7 cellular contexts compared by ENCODE assay signal in the genomic region with DNA sequence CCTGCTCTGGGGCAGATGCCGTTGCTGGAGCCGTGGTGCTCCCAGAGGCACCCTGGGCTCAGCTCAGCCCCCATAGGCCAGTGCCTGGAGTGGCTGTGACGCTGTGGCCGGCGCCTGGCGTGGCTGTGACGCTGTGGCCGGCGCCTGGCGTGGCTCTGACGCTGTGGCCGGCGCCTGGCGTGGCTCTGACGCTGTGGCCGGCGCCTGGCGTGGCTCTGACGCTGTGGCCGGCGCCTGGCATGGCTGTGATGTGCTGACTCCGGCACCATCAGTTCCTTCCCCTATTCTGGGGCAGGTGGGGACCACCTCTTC. TPM values are rescaled to one million over a fixed set of nuclear protein-coding genes. Genes with fewer than 3 reads are reported as not detected.
DNase-seq lines count a peak whose midpoint lies in the region; ATAC-seq, FAIRE-seq and TF ChIP-seq lines count a peak whose summit lies in the region.
"Not testable (repeated sequence)": the region's sequence is repeated elsewhere in the genome, so short reads cannot be mapped to it uniquely, and the experiment has no call there.

No MANE protein-coding gene starts in this region.

- peaks cover 13% of the 10 kb centered on the region for H3K9me3 ChIP-seq in BLaER1
- not testable (repeated sequence) for H3K9me3 ChIP-seq in K562 (replicated peaks; ENCODE audit: control insufficient read depth, insufficient read depth, low read depth, low read length); H1 (ENCODE audit: insufficient read depth in 2 of 2, low read depth in 1 of 2, low read length in 1 of 2); left ventricle myocardium inferior (replicated peaks); lower lobe of right lung; skeletal muscle tissue (ENCODE audit: control insufficient read depth in 3 of 3, low read length in 3 of 3); testis

- H3K4me2 ChIP-seq in BLaER1 = peak overlapping the region; percentile 61; the same call in 1 of the 2 replicates
- H3K4me2 ChIP-seq in K562 (ENCODE audit: insufficient read depth, low read length); H1 (ENCODE audit: insufficient read depth in 1 of 2, low read depth in 2 of 2, low read length in 2 of 2): not testable (repeated sequence)

- BruUV-seq in K562 (replicated peaks; lab: Mats Ljungman, UMichigan) = not testable (repeated sequence)

- not testable (repeated sequence) for H3K9me1 ChIP-seq in K562 (ENCODE audit: control insufficient read depth, insufficient read depth, low read length)

- not testable (repeated sequence) for FAIRE-seq in K562 (lab: Jason Lieb, UNC); H1 (lab: Jason Lieb, UNC)

- peaks cover 22% of the 10 kb centered on the region; the same call in 1 of the 2 replicates for H3K36me3 ChIP-seq in BLaER1
- not testable (repeated sequence) for H3K36me3 ChIP-seq in K562 (ENCODE audit: control insufficient read depth, insufficient read depth, low read length); H1 (ENCODE audit: control insufficient read depth in 2 of 4, insufficient read depth in 4 of 4, low read length in 3 of 4); left ventricle myocardium inferior; lower lobe of right lung; skeletal muscle tissue (ENCODE audit: control insufficient read depth in 3 of 3, insufficient read depth in 3 of 3, low read length in 3 of 3); testis (ENCODE audit: low read depth, missing control alignments)

- intact Hi-C loops in K562 (cut with micrococcal nuclease); left ventricle myocardium inferior (cut with micrococcal nuclease); lower lobe of right lung (cut with DNase I); testis (cut with DNase I; ENCODE audit: low total_unique reads): not testable (repeated sequence)

- not testable (repeated sequence) for H2BK5ac ChIP-seq in H1 (ENCODE audit: low read depth, low read length)

- not testable (repeated sequence) for H2BK20ac ChIP-seq in H1 (ENCODE audit: low read length)

- not testable (repeated sequence) for TF ChIP-seq POLR2A in K562 (conservative IDR thresholded peaks at IDR 0.05); H1 (IDR thresholded peaks at IDR 0.05; ENCODE audit: control extremely low read depth in 1 of 2, low read depth in 2 of 2, low read length in 2 of 2); testis (IDR thresholded peaks at IDR 0.05)

- peaks cover 98% of the 10 kb centered on the region for H3K4me1 ChIP-seq in BLaER1
- peaks cover 0 to 41% of the 10 kb centered on the region in 2 experiments; a peak in 3 of 5 replicates for H3K4me1 ChIP-seq in K562 (replicated peaks in 1 of 2; ENCODE audit: control insufficient read depth in 2 of 2, insufficient read depth in 2 of 2, low read length in 2 of 2)
- not testable (repeated sequence) for H3K4me1 ChIP-seq in H1 (replicated peaks in 1 of 4; ENCODE audit: control insufficient read depth in 3 of 4, insufficient read depth in 4 of 4, low read length in 3 of 4)
- peaks cover 90% of the 10 kb centered on the region for H3K4me1 ChIP-seq in left ventricle myocardium inferior
- H3K4me1 ChIP-seq in lower lobe of right lung = peaks cover 51% of the 10 kb centered on the region
- H3K4me1 ChIP-seq in skeletal muscle tissue (ENCODE audit: control insufficient read depth in 3 of 3, insufficient read depth in 3 of 3, low read length in 3 of 3) = peaks cover 68 to 89% (median 84%) of the 10 kb centered on the region in 3 donors
- peaks cover 31% of the 10 kb centered on the region for H3K4me1 ChIP-seq in testis

- H4K20me1 ChIP-seq in BLaER1 (peaks cover 100% of the 10 kb centered on the region), H1 (replicated peaks in 1 of 2; ENCODE audit: control insufficient read depth in 1 of 2, insufficient read depth in 2 of 2, low read length in 2 of 2) (peaks cover 17 to 44% of the 10 kb centered on the region in 2 experiments)
- not testable (repeated sequence) for H4K20me1 ChIP-seq in K562 (replicated peaks; ENCODE audit: control insufficient read depth, insufficient read depth, low read length)

- 62% methylated on average over 6 of the region's 22 CpGs for WGBS in K562 (ENCODE audit: insufficient coverage, low coverage, missing lambda C conversion rate)
- 97% methylated on average over 9 of the region's 22 CpGs; no CpG with 5 or more reads in 1 of the 2 experiments for WGBS in H1 (ENCODE audit: extremely low coverage in 1 of 2, insufficient coverage in 1 of 2, insufficient read length in 1 of 2, insufficient replicate concordance in 2 of 2, low coverage in 1 of 2, low lambda C conversion rate in 2 of 2, missing lambda C conversion rate in 1 of 2), 2 experiments
- 93 to 100% methylated on average over 6 to 12 of the region's 22 CpGs for WGBS in testis, 2 donors

- H3K56ac ChIP-seq in H1 (replicated peaks; ENCODE audit: insufficient read length, low read depth, low read length) = not testable (repeated sequence)

- H3K23me2 ChIP-seq in H1 (ENCODE audit: low read depth, low read length) = not testable (repeated sequence)

- in situ Hi-C loops in K562 (cut with MboI) = not testable (repeated sequence)

- H2BK12ac ChIP-seq in H1 (ENCODE audit: low read depth, low read length) = not testable (repeated sequence)

- H3K27ac ChIP-seq in BLaER1; K562 (ENCODE audit: extremely low read depth, low read depth, low read length); H1 (ENCODE audit: low read depth, low read length); lower lobe of right lung: not testable (repeated sequence)
- peak overlapping the region; percentile 93 for H3K27ac ChIP-seq in left ventricle myocardium inferior (replicated peaks)
- peak overlapping the region; percentile 19 for H3K27ac ChIP-seq in skeletal muscle tissue (ENCODE audit: low read depth, low read length)
- H3K27ac ChIP-seq in testis = peak overlapping the region; percentile 43 to 55

- H4K91ac ChIP-seq in H1 (replicated peaks; ENCODE audit: insufficient read length, low read length) = not testable (repeated sequence)

- DNase-seq in K562 (ENCODE audit: extremely low read depth in 1 of 4, low spot score in 3 of 4); H1 (ENCODE audit: low read depth in 1 of 2, low spot score in 2 of 2); left ventricle myocardium inferior; testis: not testable (repeated sequence)
- DNase-seq in lower lobe of right lung = peak; percentile 34

- not testable (repeated sequence) for H3K27me3 ChIP-seq in BLaER1; K562 (ENCODE audit: control insufficient read depth in 2 of 2, insufficient read depth in 2 of 2, low read length in 2 of 2); H1 (replicated peaks in 1 of 4; ENCODE audit: control insufficient read depth in 3 of 4, extremely low read depth in 1 of 4, insufficient read depth in 3 of 4, low read length in 3 of 4); left ventricle myocardium inferior (ENCODE audit: low read depth); lower lobe of right lung (ENCODE audit: low read depth); skeletal muscle tissue (ENCODE audit: control insufficient read depth in 3 of 3, insufficient read depth in 3 of 3, low read length in 3 of 3); testis

- not testable (repeated sequence) for TF ChIP-seq EP300 in K562 (IDR thresholded peaks at IDR 0.05; ENCODE audit: low read length); H1 (IDR thresholded peaks at IDR 0.05; ENCODE audit: borderline replicate concordance in 1 of 2, low read depth in 2 of 2, low read length in 2 of 2)

- not testable (repeated sequence) for ATAC-seq in K562, lower lobe of right lung

- CTCF ChIA-PET in K562 (lab: Yijun Ruan, JAX; ENCODE audit: low intra/inter-chr PET ratio) = not testable (repeated sequence)
- CTCF ChIA-PET in H1 (lab: Charles Lee; ENCODE audit: partially characterized antibody) = interaction anchor here (1.1 to 2.2 kb wide), 12 partner anchors 11 to 132 kb away, joined by 3 to 15 read pairs (median 4); partner anchors contain the start of gene BRF1

- not testable (repeated sequence) for H3K4me3 ChIP-seq in BLaER1; K562; H1 (ENCODE audit: extremely low read depth in 1 of 4, insufficient read depth in 2 of 4, low read depth in 3 of 4, low read length in 4 of 4); left ventricle myocardium inferior; lower lobe of right lung; testis
- H3K4me3 ChIP-seq in skeletal muscle tissue (ENCODE audit: low read length in 3 of 3) = peak overlapping the region in 1 of 3 donors; percentile 45

- not testable (repeated sequence) for H3K18ac ChIP-seq in H1 (ENCODE audit: extremely low read depth, low read length)

- H2BK15ac ChIP-seq in H1 (ENCODE audit: low read length) = not testable (repeated sequence)

- H4K8ac ChIP-seq in H1 (ENCODE audit: extremely low read depth, insufficient read depth, low read length) = not testable (repeated sequence)

- not testable (repeated sequence) for H4K5ac ChIP-seq in H1 (ENCODE audit: insufficient read length, low read depth, low read length)

- H3K79me1 ChIP-seq in H1 (ENCODE audit: low read depth, low read length) = peaks cover 37% of the 10 kb centered on the region

- not testable (repeated sequence) for H2BK120ac ChIP-seq in H1 (replicated peaks; ENCODE audit: low read depth, low read length)

- not testable (repeated sequence) for H2AK5ac ChIP-seq in H1 (ENCODE audit: low read depth, low read length)

- H3K79me2 ChIP-seq in K562 (ENCODE audit: control insufficient read depth, insufficient read depth, low read length) = not testable (repeated sequence)
- H3K79me2 ChIP-seq in H1 (ENCODE audit: control insufficient read depth in 1 of 2, insufficient read depth in 2 of 2, low read length in 2 of 2) = peaks cover 0 to 53% of the 10 kb centered on the region in 2 experiments; a peak in 2 of 4 replicates

- TF ChIP-seq RAD21 in K562 (CRISPR knock-in tag; conservative IDR thresholded peaks at IDR 0.05 in 1 of 2, IDR thresholded peaks at IDR 0.05 in 1 of 2); H1 (IDR thresholded peaks at IDR 0.05 in 1 of 2, conservative IDR thresholded peaks at IDR 0.05 in 1 of 2; ENCODE audit: low read depth in 2 of 2, low read length in 2 of 2): not testable (repeated sequence)

- TF ChIP-seq CTCF in K562 (IDR thresholded peaks at IDR 0.05 in 2 of 3, conservative IDR thresholded peaks at IDR 0.05 in 1 of 3; ENCODE audit: insufficient read depth in 2 of 3, low read depth in 1 of 3, low read length in 3 of 3); H1 (IDR thresholded peaks at IDR 0.05; ENCODE audit: control extremely low read depth in 1 of 3, insufficient read depth in 1 of 3, low read depth in 1 of 3, low read length in 3 of 3); left ventricle myocardium inferior (IDR thresholded peaks at IDR 0.05; ENCODE audit: borderline replicate concordance); lower lobe of right lung (IDR thresholded peaks at IDR 0.05); testis (IDR thresholded peaks at IDR 0.05): not testable (repeated sequence)

- not testable (repeated sequence) for H3K14ac ChIP-seq in H1 (ENCODE audit: insufficient read length)

- POLR2A ChIA-PET in K562 (lab: Yijun Ruan, JAX) = interaction anchor here (0.6 kb wide), 1 partner anchor 20 kb away, joined by 3 read pairs; no protein-coding TSS in a partner anchor
- POLR2A ChIA-PET in H1 (lab: Charles Lee; ENCODE audit: partially characterized antibody) = not testable (repeated sequence)

- not testable (repeated sequence) for H2AFZ ChIP-seq in K562 (ENCODE audit: low read depth, low read length); H1 (ENCODE audit: low read length)

- H3K9ac ChIP-seq in BLaER1; K562 (ENCODE audit: insufficient read depth in 1 of 2, low read depth in 2 of 2, low read length in 2 of 2); H1 (replicated peaks in 1 of 4; ENCODE audit: extremely low read depth in 1 of 4, low read depth in 3 of 4, low read length in 3 of 4): not testable (repeated sequence)
- H3K9ac ChIP-seq in skeletal muscle tissue (ENCODE audit: low read depth in 1 of 3, low read length in 3 of 3) = peak overlapping the region in 2 of 3 donors; percentile 7 to 82

- not testable (repeated sequence) for H3K23ac ChIP-seq in H1 (ENCODE audit: insufficient read length)

- not testable (repeated sequence) for H3K4ac ChIP-seq in H1 (replicated peaks; ENCODE audit: insufficient read length, low read depth, low read length)

RNA-seq across cellular contexts. Expression of gene PACS2, which starts 20.6 kb away (rescaled TPM):
- total RNA-seq in K562 (2011; cell fraction: chromatin; rRNA removed; ENCODE audit: low replicate concordance) = 28.1 and 70.2 TPM in 2 replicates
- 30.5 and 32.4 TPM in 2 replicates for total RNA-seq in K562 (2011; cell fraction: nucleolus; rRNA removed)
- total RNA-seq in K562 (2011; cell fraction: nucleoplasm; rRNA removed) = 22.4 and 23.7 TPM in 2 replicates
- 13.2 and 21.3 TPM in 2 replicates for total RNA-seq in K562 (2014; rRNA removed)
- total RNA-seq in K562 (2014; rRNA removed; fragmentation: Illumina TruSeq; extraction: Trizol) = 4.4 and 5.9 TPM in 2 replicates
- total RNA-seq in K562 (2015; rRNA removed; fragmentation: Illumina TruSeq; extraction: Trizol) = 10.4 and 11.6 TPM in 2 replicates
- total RNA-seq in K562 (2021) = 20.8 and 21.0 TPM in 2 replicates
- polyA plus RNA-seq in K562 (2011; rRNA removed) = 8.8 and 9.9 TPM in 2 replicates
- 6.8 and 14.3 TPM in 2 replicates for polyA plus RNA-seq in K562 (2011; cell fraction: cytosol; rRNA removed)
- 27.9 and 60.4 TPM in 2 replicates for polyA plus RNA-seq in K562 (2011; cell fraction: nucleus; rRNA removed)
- 16.4 and 29.4 TPM in 2 replicates for polyA plus RNA-seq in K562 (2012)
- polyA plus RNA-seq in K562 (2014; fragmentation: Illumina TruSeq; extraction: Trizol) = 4.3 and 9.0 TPM in 2 replicates
- polyA plus RNA-seq in K562 (2014; fragmentation: Nextera tagmentation; extraction: Ambion mirVana) = under 1 TPM; 0.11 to 0.34 TPM
- 14.6 and 16.6 TPM in 2 replicates for polyA plus RNA-seq in K562 (2014; rRNA removed)
- 2.8 and 6.3 TPM in 2 replicates for polyA minus RNA-seq in K562 (2011; rRNA and poly(A)+ RNA removed)
- polyA minus RNA-seq in K562 (2011; cell fraction: cytosol; rRNA and poly(A)+ RNA removed) = 10.2 and 13.9 TPM in 2 replicates
- polyA minus RNA-seq in K562 (2011; cell fraction: nucleus; rRNA and poly(A)+ RNA removed) = 8.9 and 15.8 TPM in 2 replicates
- total RNA-seq in H1 (2021; fragmentation: NEBNext Ultra II Directional; extraction: Animal tissue kit (Norgen Biotek cat#: 25700)) = 62.3 and 62.8 TPM in 2 replicates
- 38.0 and 65.4 TPM in 2 replicates for polyA plus RNA-seq in H1 (2011; rRNA removed)
- 57.3 TPM for polyA plus RNA-seq in H1 (2011; cell fraction: cytosol; rRNA removed)
- polyA plus RNA-seq in H1 (2011; cell fraction: nucleus; rRNA removed) = 306 TPM
- 54.5 to 72.8 TPM (median 68.7 TPM) in 4 replicates for polyA plus RNA-seq in H1 (2012, experiment 1 of 2)
- 42.3 TPM for polyA plus RNA-seq in H1 (2012, experiment 2 of 2)
- 35.8 TPM for polyA plus RNA-seq in H1 (2013, experiment 1 of 2)
- polyA plus RNA-seq in H1 (2013, experiment 2 of 2) = 33.2 TPM
- polyA minus RNA-seq in H1 (2011; rRNA and poly(A)+ RNA removed) = 28.2 and 33.0 TPM in 2 replicates
- 49.0 TPM for polyA minus RNA-seq in H1 (2011; cell fraction: cytosol; rRNA and poly(A)+ RNA removed)
- 88.7 TPM for polyA minus RNA-seq in H1 (2011; cell fraction: nucleus; rRNA and poly(A)+ RNA removed)
- 64.0 TPM for total RNA-seq in left ventricle myocardium inferior
- 79.7 TPM for total RNA-seq in lower lobe of right lung
- 60.0 TPM for total RNA-seq in skeletal muscle tissue
- 100 to 1,000 TPM; 167 to 174 TPM for total RNA-seq in testis
- polyA plus RNA-seq in testis (ENCODE audit: insufficient read depth, low read depth, low replicate concordance) = 99.2 TPM

RNA-seq across cellular contexts. Expression of gene BRF1, which starts 34.4 kb away (rescaled TPM):
- total RNA-seq in K562 (2011; cell fraction: chromatin; rRNA removed; ENCODE audit: low replicate concordance) = 71.0 and 136 TPM in 2 replicates
- 63.5 and 70.5 TPM in 2 replicates for total RNA-seq in K562 (2011; cell fraction: nucleolus; rRNA removed)
- 45.0 and 51.4 TPM in 2 replicates for total RNA-seq in K562 (2011; cell fraction: nucleoplasm; rRNA removed)
- total RNA-seq in K562 (2014; rRNA removed) (24.6 and 24.9 TPM in 2 replicates), K562 (2014; rRNA removed; fragmentation: Illumina TruSeq; extraction: Trizol) (6.9 and 9.3 TPM in 2 replicates), K562 (2015; rRNA removed; fragmentation: Illumina TruSeq; extraction: Trizol) (12.5 and 12.7 TPM in 2 replicates), K562 (2021) (22.5 and 22.6 TPM in 2 replicates), left ventricle myocardium inferior (19.8 TPM), lower lobe of right lung (35.7 TPM), skeletal muscle tissue (38.1 TPM), testis (100 to 1,000 TPM in 1 of 2 donors, 10 to 100 TPM in 1; 95.3 to 112 TPM)
- polyA plus RNA-seq in K562 (2011; rRNA removed) (3.6 and 5.6 TPM in 2 replicates), K562 (2014; fragmentation: Illumina TruSeq; extraction: Trizol) (8.2 and 10.5 TPM in 2 replicates), K562 (2014; fragmentation: Nextera tagmentation; extraction: Ambion mirVana) (under 1 TPM; 0.14 to 0.17 TPM), K562 (2014; rRNA removed) (12.8 and 14.6 TPM in 2 replicates), H1 (2011; rRNA removed) (7.7 and 12.5 TPM in 2 replicates), testis (ENCODE audit: insufficient read depth, low read depth, low replicate concordance) (30.3 TPM)
- 3.3 and 6.4 TPM in 2 replicates for polyA plus RNA-seq in K562 (2011; cell fraction: cytosol; rRNA removed)
- polyA plus RNA-seq in K562 (2011; cell fraction: nucleus; rRNA removed) = 25.8 and 37.9 TPM in 2 replicates
- polyA plus RNA-seq in K562 (2012) = 14.4 and 14.8 TPM in 2 replicates
- 5.2 and 6.5 TPM in 2 replicates for polyA minus RNA-seq in K562 (2011; rRNA and poly(A)+ RNA removed)
- polyA minus RNA-seq in K562 (2011; cell fraction: cytosol; rRNA and poly(A)+ RNA removed) = 6.4 and 8.4 TPM in 2 replicates
- polyA minus RNA-seq in K562 (2011; cell fraction: nucleus; rRNA and poly(A)+ RNA removed) = 20.3 and 25.3 TPM in 2 replicates
- 18.3 and 18.5 TPM in 2 replicates for total RNA-seq in H1 (2021; fragmentation: NEBNext Ultra II Directional; extraction: Animal tissue kit (Norgen Biotek cat#: 25700))
- 11.1 TPM for polyA plus RNA-seq in H1 (2011; cell fraction: cytosol; rRNA removed)
- polyA plus RNA-seq in H1 (2011; cell fraction: nucleus; rRNA removed) = 32.8 TPM
- polyA plus RNA-seq in H1 (2012, experiment 1 of 2) = 11.4 to 15.6 TPM (median 13.1 TPM) in 4 replicates
- 7.8 TPM for polyA plus RNA-seq in H1 (2012, experiment 2 of 2)
- 9.6 TPM for polyA plus RNA-seq in H1 (2013, experiment 1 of 2)
- polyA plus RNA-seq in H1 (2013, experiment 2 of 2) = 8.4 TPM
- polyA minus RNA-seq in H1 (2011; rRNA and poly(A)+ RNA removed) = 10.3 and 11.4 TPM in 2 replicates
- 15.4 TPM for polyA minus RNA-seq in H1 (2011; cell fraction: cytosol; rRNA and poly(A)+ RNA removed)
- polyA minus RNA-seq in H1 (2011; cell fraction: nucleus; rRNA and poly(A)+ RNA removed) = 35.1 TPM
